Comparison of ENCODE assay signal across 8 cellular contexts in genomic region chr14:93332853-93333630, GRCh38. TPM values are rescaled to one million over a fixed set of nuclear protein-coding genes. Genes with fewer than 3 reads are reported as not detected.
DNase-seq lines count a peak whose midpoint lies in the region; ATAC-seq and TF ChIP-seq lines count a peak whose summit lies in the region.

A gene with protein sequence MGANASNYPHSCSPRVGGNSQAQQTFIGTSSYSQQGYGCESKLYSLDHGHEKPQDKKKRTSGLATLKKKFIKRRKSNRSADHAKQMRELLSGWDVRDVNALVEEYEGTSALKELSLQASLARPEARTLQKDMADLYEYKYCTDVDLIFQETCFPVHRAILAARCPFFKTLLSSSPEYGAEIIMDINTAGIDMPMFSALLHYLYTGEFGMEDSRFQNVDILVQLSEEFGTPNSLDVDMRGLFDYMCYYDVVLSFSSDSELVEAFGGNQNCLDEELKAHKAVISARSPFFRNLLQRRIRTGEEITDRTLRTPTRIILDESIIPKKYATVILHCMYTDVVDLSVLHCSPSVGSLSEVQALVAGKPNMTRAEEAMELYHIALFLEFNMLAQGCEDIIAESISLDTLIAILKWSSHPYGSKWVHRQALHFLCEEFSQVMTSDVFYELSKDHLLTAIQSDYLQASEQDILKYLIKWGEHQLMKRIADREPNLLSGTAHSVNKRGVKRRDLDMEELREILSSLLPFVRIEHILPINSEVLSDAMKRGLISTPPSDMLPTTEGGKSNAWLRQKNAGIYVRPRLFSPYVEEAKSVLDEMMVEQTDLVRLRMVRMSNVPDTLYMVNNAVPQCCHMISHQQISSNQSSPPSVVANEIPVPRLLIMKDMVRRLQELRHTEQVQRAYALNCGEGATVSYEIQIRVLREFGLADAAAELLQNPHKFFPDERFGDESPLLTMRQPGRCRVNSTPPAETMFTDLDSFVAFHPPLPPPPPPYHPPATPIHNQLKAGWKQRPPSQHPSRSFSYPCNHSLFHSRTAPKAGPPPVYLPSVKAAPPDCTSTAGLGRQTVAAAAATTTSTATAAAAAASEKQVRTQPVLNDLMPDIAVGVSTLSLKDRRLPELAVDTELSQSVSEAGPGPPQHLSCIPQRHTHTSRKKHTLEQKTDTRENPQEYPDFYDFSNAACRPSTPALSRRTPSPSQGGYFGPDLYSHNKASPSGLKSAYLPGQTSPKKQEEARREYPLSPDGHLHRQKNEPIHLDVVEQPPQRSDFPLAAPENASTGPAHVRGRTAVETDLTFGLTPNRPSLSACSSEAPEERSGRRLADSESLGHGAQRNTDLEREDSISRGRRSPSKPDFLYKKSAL (minus strand): TSS chr14:93333036. CDS start chr14:93296051, 36,985 bp downstream.

- TF ChIP-seq CTCF in CD14-positive monocyte (IDR thresholded peaks at IDR 0.05) (peak; percentile 18), left lung (IDR thresholded peaks at IDR 0.05) (peak in 1 of 2 donors; percentile 15)

- peak; percentile 73 for ATAC-seq in GM19395 (IDR thresholded peaks at IDR 0.05; ENCODE audit: unreplicated experiment)
- peak; percentile 55 for ATAC-seq in HG03558 (IDR thresholded peaks at IDR 0.05; ENCODE audit: extremely low read depth, unreplicated experiment)
- peak; percentile 97 for ATAC-seq in left lung

- peak within 1 kb of the TSS; percentile 90 to 93 for H3K4me3 Mint-ChIP-seq in CD14-positive monocyte

- peak within 1 kb of the TSS; percentile 96 for H3K27ac ChIP-seq in left lung

- peak within 1 kb of the TSS; percentile 97 to 99 (median 98) for H3K27ac Mint-ChIP-seq in CD14-positive monocyte

- H3K9me3 ChIP-seq in left lung: peaks cover 0 to 5% of the 10 kb centered on the region in 2 donors

- peak within 1 kb of the TSS; percentile 67 to 89 for H3K4me3 ChIP-seq in left lung

- intact Hi-C loops in CD14-positive monocyte (cut with micrococcal nuclease): loop anchor here (10.0 kb wide), 4 partner anchors 128 to 632 kb away; partner anchors contain the start of genes GON7 (in 2 of the 2) and UBR7 (in 2 of the 2)
- intact Hi-C loops in left lung (cut with DNase I): no loop called here

- no peaks in the 10 kb centered on the region for H3K27me3 ChIP-seq in left lung

- H3K9me3 Mint-ChIP-seq in CD14-positive monocyte: peaks cover 2 to 11% (median 6%) of the 10 kb centered on the region in 7 donors

- H3K36me3 Mint-ChIP-seq in CD14-positive monocyte: peaks cover 0 to 6% of the 10 kb centered on the region in 2 donors

- no peaks in the 10 kb centered on the region for H3K27me3 Mint-ChIP-seq in CD14-positive monocyte (ENCODE audit: low read depth in 3 of 3)

- H3K4me1 Mint-ChIP-seq in CD14-positive monocyte: peaks cover 38% of the 10 kb centered on the region

- H3K4me1 ChIP-seq in left lung: peaks cover 4 to 48% of the 10 kb centered on the region in 2 donors

- peak; percentile 98 for DNase-seq in CD14-positive monocyte (ENCODE audit: low spot score)
- DNase-seq in NCI-H748 treated with DMSO at 0.1 percent for 48 hours (lab: John Stamatoyannopoulos, UW): peak; percentile 91
- DNase-seq in activated CD4-positive, alpha-beta T cell treated with anti-CD3 and anti-CD28 coated beads, Interleukin-2, amount 50 U/mL, for 24 hours (ENCODE audit: low read depth in 1 of 2, low spot score in 1 of 2): peak; percentile 84 to 90
- DNase-seq in dedifferentiated amniotic fluid mesenchymal stem cell (ENCODE audit: extremely low spot score): peak; percentile 95
- DNase-seq in left lung: peak; percentile 94 to 99
- peak; percentile 93 for DNase-seq in stimulated activated CD4-positive, alpha-beta T cell treated with anti-CD3 and anti-CD28 coated beads, Interleukin-2, amount 100 ng/mL, for 4 hours (ENCODE audit: low read depth)

- no peaks in the 10 kb centered on the region for H3K36me3 ChIP-seq in left lung

RNA-seq across cellular contexts. Expression of the gene that starts here (rescaled TPM):
- polyA plus RNA-seq in CD14-positive monocyte: 1 to 10 TPM; 8.3 to 8.6 TPM
- 10 to 100 TPM; 32.1 to 35.9 TPM for total RNA-seq in left lung

Comparison
In these comparisons a context has a peak if more than half of its experiments do, and no peak if none do; other contexts are left out.
1. Peak in every context shown above with its lines: DNase-seq, ATAC-seq, H3K4me3 ChIP-seq and H3K27ac ChIP-seq.
2. intact Hi-C loops: an anchor here in CD14-positive monocyte (10.0 kb wide); none called in left lung.